13 cellular contexts compared by ENCODE assay signal in the genomic region with DNA sequence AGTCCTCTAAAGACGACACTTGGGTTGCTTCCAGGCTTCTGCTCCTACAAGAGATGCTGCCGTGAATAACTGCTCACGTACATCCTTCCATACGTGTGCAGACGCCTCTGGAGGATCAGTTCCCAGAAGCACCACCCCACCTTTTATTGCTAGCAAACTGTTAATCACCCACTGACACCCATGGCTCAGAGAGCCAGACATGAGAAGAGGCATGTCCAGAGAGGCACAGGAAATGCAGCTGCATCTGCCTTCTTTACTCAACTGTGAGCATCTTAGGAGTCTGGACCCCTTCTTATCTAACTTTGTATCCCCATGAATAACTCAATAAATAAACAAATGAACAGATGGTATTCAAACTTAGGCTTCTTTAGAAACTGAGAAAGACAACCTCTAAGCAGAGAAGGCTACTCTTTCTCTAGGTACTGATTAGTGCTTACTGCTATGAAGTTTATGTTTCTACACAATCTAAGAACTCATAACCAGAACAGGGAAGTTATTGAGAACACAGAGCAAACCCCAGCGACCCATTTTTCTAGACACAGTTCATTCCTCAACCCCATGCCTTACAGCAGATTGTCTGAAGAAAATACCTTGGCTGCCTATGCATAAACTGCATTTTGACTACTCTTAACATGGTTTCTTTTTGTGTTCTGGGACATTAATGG.
DNase-seq lines count a peak whose midpoint lies in the region; ATAC-seq, FAIRE-seq and TF ChIP-seq lines count a peak whose summit lies in the region.
"Had no signal": no experiment of that assay in that cellular context is flagged by ENCODE, and none has a peak within 500 bp of the region (broad histone marks: within the 10 kb centered on the region; RNA-seq: fewer than 3 reads in every experiment).

No MANE protein-coding gene starts in this region.

- H3K9ac ChIP-seq in HepG2 (ENCODE audit: insufficient read depth, low read depth, low read length): no peak overlapping the region
- H3K9ac ChIP-seq in PC-3 (ENCODE audit: low read length): no peak overlapping the region

- ATAC-seq in right lobe of liver (peak in 3 of 4 donors; percentile 10 to 21 (median 20)), HepG2 (no peak), PC-3 (no peak), foreskin keratinocyte (peak; percentile 69)

- no peak for DNase-seq in right lobe of liver
- no peak for DNase-seq in HepG2 (ENCODE audit: low spot score)
- DNase-seq in PC-3: no peak
- peak; percentile 89 to 92 for DNase-seq in foreskin keratinocyte
- DNase-seq in stomach: no peak
- no peak for DNase-seq in NCI-H1436 treated with DMSO at 0.1 percent for 48 hours (lab: John Stamatoyannopoulos, UW)
- DNase-seq in NCI-H82 treated with DMSO at 0.1 percent for 48 hours (lab: John Stamatoyannopoulos, UW; ENCODE audit: unreplicated experiment): no peak
- no peak for DNase-seq in NCI-H1694 treated with DMSO at 0.1 percent for 48 hours (lab: John Stamatoyannopoulos, UW)
- DNase-seq: activated CD4-positive, CD25-positive, alpha-beta regulatory T cell treated with anti-CD3 and anti-CD28 coated beads, Interleukin-2, amount 50 U/mL, for 72 hours; NCI-H524 had no signal

- no peaks in the 10 kb centered on the region for H3K9me2 ChIP-seq in PC-3 (replicated peaks; ENCODE audit: low read length)

- H3K27ac ChIP-seq in right lobe of liver (no peak overlapping the region), HepG2 (ENCODE audit: extremely low read length, insufficient read depth, low read length) (no peak overlapping the region), PC-3 (ENCODE audit: low read length) (peak overlapping the region; percentile 43), foreskin keratinocyte (peak overlapping the region; percentile 96), stomach (peak overlapping the region in 2 of 5 donors; percentile 1 to 37)
- H3K27ac ChIP-seq: cardiac muscle cell had no signal

- BruUV-seq in HepG2 (replicated peaks; lab: Mats Ljungman, UMichigan) (no TSS peak), PC-3 (replicated peaks; lab: Mats Ljungman, UMichigan) (no TSS peak)

- H3F3A ChIP-seq in PC-3 (ENCODE audit: low read length, unreplicated experiment): no peaks in the 10 kb centered on the region

- H3K9me3 ChIP-seq in right lobe of liver: no peaks in the 10 kb centered on the region
- H3K9me3 ChIP-seq in HepG2 (ENCODE audit: low read length): no peaks in the 10 kb centered on the region
- no peaks in the 10 kb centered on the region for H3K9me3 ChIP-seq in PC-3 (ENCODE audit: low read length)
- no peaks in the 10 kb centered on the region for H3K9me3 ChIP-seq in stomach

- H3K27me3 ChIP-seq in right lobe of liver: no peaks in the 10 kb centered on the region
- H3K27me3 ChIP-seq in HepG2 (ENCODE audit: control insufficient read depth in 1 of 2, insufficient read depth in 2 of 2, low read length in 2 of 2): 0 out of 5 replicates have a peak, but pooled peaks cover 0 to 7% of the 10 kb centered on the region in 2 experiments
- H3K27me3 ChIP-seq in PC-3 (ENCODE audit: low read length): no peaks in the 10 kb centered on the region
- H3K27me3 ChIP-seq in foreskin keratinocyte: no peaks in the 10 kb centered on the region
- H3K27me3 ChIP-seq in stomach: no peaks in the 10 kb centered on the region
- H3K27me3 ChIP-seq: cardiac muscle cell had no signal

- H3K79me2 ChIP-seq in HepG2 (ENCODE audit: insufficient read depth, low read length) (no peaks in the 10 kb centered on the region), PC-3 (ENCODE audit: low read length) (no peaks in the 10 kb centered on the region)

- no peak for TF ChIP-seq CTCF in right lobe of liver (IDR thresholded peaks at IDR 0.05)
- TF ChIP-seq CTCF in HepG2 (CRISPR knock-in tag; IDR thresholded peaks at IDR 0.05): no peak
- TF ChIP-seq CTCF in PC-3 (conservative IDR thresholded peaks at IDR 0.05; ENCODE audit: low read depth, low read length): no peak
- no peak for TF ChIP-seq CTCF in foreskin keratinocyte (conservative IDR thresholded peaks at IDR 0.05)
- no peak for TF ChIP-seq CTCF in stomach (IDR thresholded peaks at IDR 0.05)

- CTCF ChIA-PET in HepG2 (lab: Yijun Ruan, JAX; ENCODE audit: low intra/inter-chr PET ratio, low total read pairs) (no interaction called here), PC-3 (lab: Charles Lee) (no interaction called here)

- H2AFZ ChIP-seq in HepG2 (ENCODE audit: low read length) (no peak overlapping the region), PC-3 (ENCODE audit: low read length) (0 out of 2 replicates have a peak overlapping the region, but pooled peaks have one; percentile 14)

- intact Hi-C loops in right lobe of liver (cut with DNase I): no loop called here
- intact Hi-C loops in HepG2 (cut with micrococcal nuclease; ENCODE audit: unreplicated experiment): no loop called here
- intact Hi-C loops in PC-3 (cut with micrococcal nuclease): no loop called here
- intact Hi-C loops in stomach (cut with DNase I; ENCODE audit: low total_unique reads): no loop called here

- no peaks in the 10 kb centered on the region for H3K4me1 ChIP-seq in right lobe of liver
- H3K4me1 ChIP-seq in HepG2 (ENCODE audit: insufficient read depth, low read length): no peaks in the 10 kb centered on the region
- peaks cover 9% of the 10 kb centered on the region for H3K4me1 ChIP-seq in PC-3 (ENCODE audit: insufficient read depth, low read length)
- peaks cover 18% of the 10 kb centered on the region for H3K4me1 ChIP-seq in foreskin keratinocyte
- peaks cover 0 to 7% (median 3%) of the 10 kb centered on the region in 4 donors for H3K4me1 ChIP-seq in stomach

- in situ Hi-C loops in HepG2 (cut with HindIII; ENCODE audit: extremely low pct_ligation_motif_present, low pct_unique_long_range_greater_than_20kb): no loop called here

- 64% methylated on average over 5 of the region's 6 CpGs for WGBS in right lobe of liver (ENCODE audit: insufficient coverage, low coverage, low lambda C conversion rate, missing lambda C conversion rate)
- WGBS in HepG2 (ENCODE audit: low lambda C conversion rate): 43% methylated on average over 6 of the region's 6 CpGs
- 57 to 81% (median 71%) methylated on average over 6 of the region's 6 CpGs for WGBS in stomach, 5 donors

- POLR2A ChIA-PET in HepG2 (lab: Yijun Ruan, JAX): no interaction called here
- POLR2A ChIA-PET in PC-3 (lab: Charles Lee; ENCODE audit: unreplicated experiment): no interaction called here

- H3K4me2 ChIP-seq in HepG2 (ENCODE audit: low read depth, low read length) (no peak overlapping the region), PC-3 (ENCODE audit: low read length) (no peak overlapping the region)

- no peak overlapping the region for H3K4me3 ChIP-seq in right lobe of liver
- H3K4me3 ChIP-seq in HepG2 (replicated peaks in 1 of 3; ENCODE audit: insufficient read depth in 1 of 3, low read depth in 2 of 3, low read length in 3 of 3): no peak overlapping the region
- no peak overlapping the region for H3K4me3 ChIP-seq in PC-3 (ENCODE audit: low read length)
- H3K4me3 ChIP-seq in stomach: no peak overlapping the region
- H3K4me3 ChIP-seq: cardiac muscle cell had no signal

- TF ChIP-seq POLR2A in right lobe of liver (IDR thresholded peaks at IDR 0.05) (no peak), HepG2 (IDR thresholded peaks at IDR 0.05; ENCODE audit: insufficient read depth in 1 of 2, low read depth in 2 of 2, low read length in 2 of 2) (no peak), stomach (IDR thresholded peaks at IDR 0.05) (no peak)

- no peak for TF ChIP-seq EP300 in HepG2 (IDR thresholded peaks at IDR 0.05; ENCODE audit: low read depth in 2 of 2, low read length in 2 of 2)
- TF ChIP-seq EP300 in HepG2 (CRISPR knock-in tag; IDR thresholded peaks at IDR 0.05; ENCODE audit: borderline replicate concordance): no peak
- no peak for TF ChIP-seq EP300 in stomach (IDR thresholded peaks at IDR 0.05)

- no peak for TF ChIP-seq RAD21 in HepG2 (CRISPR knock-in tag; IDR thresholded peaks at IDR 0.05)

- FAIRE-seq in HepG2 (lab: Jason Lieb, UNC): no peak
- FAIRE-seq: H1, islet of Langerhans had no signal

- H4K20me1 ChIP-seq in HepG2 (ENCODE audit: insufficient read depth, low read length) (no peaks in the 10 kb centered on the region), PC-3 (ENCODE audit: low read length) (no peaks in the 10 kb centered on the region)

- H3K36me3 ChIP-seq in right lobe of liver (no peaks in the 10 kb centered on the region), HepG2 (replicated peaks in 1 of 2; ENCODE audit: control insufficient read depth in 1 of 2, insufficient read depth in 2 of 2, low read length in 2 of 2) (no peaks in the 10 kb centered on the region), PC-3 (ENCODE audit: low read depth, low read length) (no peaks in the 10 kb centered on the region), stomach (no peaks in the 10 kb centered on the region)
- H3K36me3 ChIP-seq: cardiac muscle cell had no signal

TF ChIP-seq in HepG2, 621 proteins besides CTCF, POLR2A, EP300 and RAD21:
- TF ChIP-seq ZNF772 (CRISPR knock-in tag; IDR thresholded peaks at IDR 0.05) (no peak), MEF2D (CRISPR knock-in tag; IDR thresholded peaks at IDR 0.05) (no peak), HNRNPUL1 (IDR thresholded peaks at IDR 0.05; ENCODE audit: low read depth, low read length) (no peak), RNF2 (conservative IDR thresholded peaks at IDR 0.05; ENCODE audit: low read depth) (no peak), TOE1 (CRISPR knock-in tag; IDR thresholded peaks at IDR 0.05) (no peak), GZF1 (CRISPR knock-in tag; IDR thresholded peaks at IDR 0.05) (no peak), PRMT3 (CRISPR knock-in tag; IDR thresholded peaks at IDR 0.05; ENCODE audit: borderline replicate concordance, low read depth) (no peak), ATAD3A (CRISPR knock-in tag; IDR thresholded peaks at IDR 0.05) (no peak), IKZF4 (CRISPR knock-in tag; IDR thresholded peaks at IDR 0.05; ENCODE audit: borderline replicate concordance, low read depth, not compliant biosample characterization) (no peak), CHD4 (IDR thresholded peaks at IDR 0.05; ENCODE audit: borderline replicate concordance, low read length) (no peak), KDM2A (CRISPR knock-in tag; IDR thresholded peaks at IDR 0.05; ENCODE audit: borderline replicate concordance, low read depth) (no peak), KLF9 (CRISPR knock-in tag; IDR thresholded peaks at IDR 0.05; ENCODE audit: low read depth) (no peak), PPARG (CRISPR knock-in tag; conservative IDR thresholded peaks at IDR 0.05) (no peak), ZNF251 (CRISPR knock-in tag; IDR thresholded peaks at IDR 0.05) (no peak), ZNF562 (CRISPR knock-in tag; IDR thresholded peaks at IDR 0.05; ENCODE audit: borderline replicate concordance) (no peak), MATR3 (CRISPR knock-in tag; IDR thresholded peaks at IDR 0.05) (no peak), FOSL1 (CRISPR knock-in tag; IDR thresholded peaks at IDR 0.05; ENCODE audit: borderline replicate concordance) (no peak)

Comparison
In these comparisons a context has a peak if more than half of its experiments do, and no peak if none do; other contexts are left out.
1. ATAC-seq: peak in right lobe of liver (3 of 4) and foreskin keratinocyte (single experiment); none in HepG2 (single experiment) and PC-3 (single experiment).
2. DNase-seq: peak in foreskin keratinocyte (2 of 2); none in right lobe of liver (0 of 3), HepG2 (single experiment), PC-3 (single experiment), stomach (single experiment), NCI-H1436 treated with DMSO at 0.1 percent for 48 hours (single experiment), NCI-H82 treated with DMSO at 0.1 percent for 48 hours (single experiment) and NCI-H1694 treated with DMSO at 0.1 percent for 48 hours (single experiment).
3. H3K27ac ChIP-seq: peak in PC-3 (single experiment) and foreskin keratinocyte (single experiment); none in right lobe of liver (0 of 3) and HepG2 (single experiment).